In the genomic region with DNA sequence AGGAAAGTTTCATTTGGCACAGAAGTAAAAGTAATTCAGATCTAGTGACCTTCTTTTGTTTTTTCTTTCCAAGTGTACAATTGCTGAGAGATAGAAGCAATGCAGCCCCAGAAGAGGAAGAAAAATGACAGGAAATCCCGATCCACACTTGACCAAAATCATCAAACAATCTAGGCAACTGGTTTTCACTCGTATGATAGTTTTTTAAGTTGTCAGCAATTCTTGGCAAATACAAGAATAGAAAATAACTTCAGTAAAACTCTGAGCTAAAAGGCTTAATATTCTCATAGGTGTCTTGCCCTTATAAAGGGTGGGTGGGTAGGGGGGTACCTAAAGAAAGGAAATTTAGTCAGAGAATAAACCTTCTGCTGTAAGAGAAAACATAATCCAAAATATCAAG, we compare ENCODE assay signal across 30 cellular contexts. TPM values are rescaled to one million over a fixed set of nuclear protein-coding genes. Genes with fewer than 3 reads are reported as not detected.
DNase-seq lines count a peak whose midpoint lies in the region; ATAC-seq, FAIRE-seq and TF ChIP-seq lines count a peak whose summit lies in the region.
"Had no signal": no experiment of that assay in that cellular context is flagged by ENCODE, and none has a peak within 500 bp of the region (broad histone marks: within the 10 kb centered on the region; RNA-seq: fewer than 3 reads in every experiment).

No MANE protein-coding gene starts in this region.

- in situ Hi-C loops in IMR-90 (cut with MboI; ENCODE audit: low sequenced_read_pairs): no loop called here

- no peaks in the 10 kb centered on the region for H3K36me3 Mint-ChIP-seq in CD4-positive, alpha-beta T cell (ENCODE audit: low read depth)
- H3K36me3 Mint-ChIP-seq: naive B cell had no signal

- WGBS in IMR-90 (ENCODE audit: extremely low coverage in 2 of 2, insufficient read length in 1 of 2), 2 experiments: no CpG with 5 or more reads among the region's 2 CpGs

- H3K4me3 ChIP-seq in IMR-90 (ENCODE audit: insufficient read depth, low read depth, low read length) (no peak overlapping the region), endothelial cell of umbilical vein (replicated peaks in 1 of 3; ENCODE audit: insufficient read depth in 1 of 3, low read depth in 1 of 3, low read length in 3 of 3) (no peak overlapping the region), parathyroid adenoma (ENCODE audit: low read depth, low read length) (no peak overlapping the region), vagina (no peak overlapping the region), ascending aorta (no peak overlapping the region)
- H3K4me3 ChIP-seq: BLaER1 treated with 17β-estradiol and CSF1 and Interleukin-3, amounts not matched to agents 10 nM and 100 nM; colonic mucosa; esophagus squamous epithelium; GM12878; skin epidermis had no signal

- no TSS peak for BruUV-seq in IMR-90 (replicated peaks; lab: Mats Ljungman, UMichigan)
- no TSS peak for BruUV-seq in endothelial cell of umbilical vein (replicated peaks; lab: Mats Ljungman, UMichigan)

- TF ChIP-seq POLR2A in IMR-90 (IDR thresholded peaks at IDR 0.05; ENCODE audit: low read depth, low read length): no peak
- no peak for TF ChIP-seq POLR2A in endothelial cell of umbilical vein (IDR thresholded peaks at IDR 0.05; ENCODE audit: low read depth, low read length)
- TF ChIP-seq POLR2A in vagina (IDR thresholded peaks at IDR 0.05): no peak

- no peak for DNase-seq in CD4-positive, alpha-beta T cell
- DNase-seq in IMR-90 (no peak), endothelial cell of umbilical vein (ENCODE audit: low read depth, low spot score) (no peak), NOMO-1 (lab: John Stamatoyannopoulos, UW; ENCODE audit: unreplicated experiment in 2 of 2) (no peak), vagina (ENCODE audit: extremely low spot score in 2 of 2) (no peak), ascending aorta (ENCODE audit: low spot score in 2 of 2) (no peak), DMS153 treated with DMSO at 0.1 percent for 48 hours (lab: John Stamatoyannopoulos, UW; ENCODE audit: unreplicated experiment) (no peak)
- DNase-seq: activated CD4-positive, alpha-beta T cell treated with anti-CD3 and anti-CD28 coated beads for 48 hours; activated naive CD4-positive, alpha-beta T cell treated with anti-CD3 and anti-CD28 coated beads, Interleukin-2, amount 50 U/mL, for 16 hours; activated T-cell treated with anti-CD3 and anti-CD28 coated beads, Interleukin-2, amount 50 U/mL, for 4 hours; amygdala; Calu3; colonic mucosa; esophagus squamous epithelium; foreskin melanocyte; KG1; MM.1S; naive B cell; NCI-H1436; NCI-H2107; NCI-H446 treated with DMSO at 0.1 percent for 48 hours; stimulated activated CD4-positive, alpha-beta T cell treated with anti-CD3 and anti-CD28 coated beads, Interleukin-1b, Interleukin-23, amount 100 ng/mL, for 48 hours; stimulated activated CD8-positive, alpha-beta memory T cell treated with anti-CD3 and anti-CD28 coated beads, Interleukin-4, amount 100 ng/mL, for 48 hours; WERI-Rb-1 had no signal

- H3K27me3 ChIP-seq in CD4-positive, alpha-beta T cell (ENCODE audit: control insufficient read depth, insufficient read depth, low read length): no peaks in the 10 kb centered on the region
- H3K27me3 ChIP-seq in IMR-90 (ENCODE audit: control insufficient read depth, insufficient read depth, low read length) (no peaks in the 10 kb centered on the region), endothelial cell of umbilical vein (ENCODE audit: control insufficient read depth in 2 of 2, insufficient read depth in 2 of 2, low read length in 2 of 2) (no peaks in the 10 kb centered on the region), parathyroid adenoma (ENCODE audit: control insufficient read depth, insufficient read depth, low read length) (no peaks in the 10 kb centered on the region), vagina (no peaks in the 10 kb centered on the region), ascending aorta (no peaks in the 10 kb centered on the region)
- H3K27me3 ChIP-seq: BLaER1 treated with 17β-estradiol and CSF1 and Interleukin-3, amounts not matched to agents 10 nM and 100 nM; colonic mucosa; esophagus squamous epithelium had no signal

- H3K4ac ChIP-seq in IMR-90 (ENCODE audit: low read depth, low read length): no peak overlapping the region

- H2BK15ac ChIP-seq in IMR-90 (ENCODE audit: low read depth, low read length): no peak overlapping the region

- no peak overlapping the region for H3K56ac ChIP-seq in IMR-90 (ENCODE audit: extremely low read depth, insufficient read depth, low read length)

- no peak overlapping the region for H3K14ac ChIP-seq in IMR-90 (replicated peaks; ENCODE audit: low read depth, low read length)

- no peak overlapping the region for H3K27ac ChIP-seq in CD4-positive, alpha-beta T cell (ENCODE audit: low read depth, low read length)
- H3K27ac ChIP-seq in IMR-90 (ENCODE audit: insufficient read depth, low read length): no peak overlapping the region
- no peak overlapping the region for H3K27ac ChIP-seq in endothelial cell of umbilical vein (ENCODE audit: insufficient read depth, low read depth, low read length)
- peak overlapping the region; percentile 8 for H3K27ac ChIP-seq in parathyroid adenoma
- H3K27ac ChIP-seq in vagina: no peak overlapping the region
- H3K27ac ChIP-seq in ascending aorta: no peak overlapping the region
- H3K27ac ChIP-seq: colonic mucosa, WERI-Rb-1 had no signal

- H3K27me3 Mint-ChIP-seq in CD4-positive, alpha-beta T cell: no peaks in the 10 kb centered on the region
- H3K27me3 Mint-ChIP-seq: naive B cell had no signal

- CTCF ChIA-PET in CD4-positive, alpha-beta T cell (lab: Charles Lee): interaction anchor here (3.0 kb wide), 1 partner anchor 14 kb away, joined by 9 read pairs; no protein-coding TSS in a partner anchor
- CTCF ChIA-PET in IMR-90 (lab: Yijun Ruan, JAX): interaction anchor here (0.7 kb wide), 1 partner anchor 15 kb away, joined by 3 read pairs; no protein-coding TSS in a partner anchor
- CTCF ChIA-PET in endothelial cell of umbilical vein (lab: Charles Lee): interaction anchor here (0.7 to 1.5 kb wide), 9 partner anchors 9 to 517 kb away, joined by 3 to 11 read pairs (median 3); no protein-coding TSS in a partner anchor

- FAIRE-seq in endothelial cell of umbilical vein (lab: Jason Lieb, UNC): no peak
- FAIRE-seq: bronchial epithelial cell, GM12878 had no signal

- intact Hi-C loops in CD4-positive, alpha-beta T cell (cut with DNase I, micrococcal nuclease): loop anchor here (2.0 to 5.0 kb wide), 2 partner anchors 36 to 50 kb away; no protein-coding TSS in a partner anchor
- intact Hi-C loops in IMR-90 (cut with micrococcal nuclease): no loop called here
- intact Hi-C loops in endothelial cell of umbilical vein (cut with micrococcal nuclease): loop anchor here (1.0 kb wide), 2 partner anchors 36 to 49 kb away; partner anchors contain the start of gene SESN1
- intact Hi-C loops in vagina (cut with DNase I): loop anchor here (10.0 kb wide), 1 partner anchor 1404 kb away; no protein-coding TSS in a partner anchor
- intact Hi-C loops in ascending aorta (cut with DNase I): loop anchor here (5.0 kb wide), 1 partner anchor 51 kb away; no protein-coding TSS in a partner anchor

- H3K4me3 Mint-ChIP-seq in CD4-positive, alpha-beta T cell: no peak overlapping the region
- H3K4me3 Mint-ChIP-seq: activated T-cell treated with anti-CD3 and anti-CD28 coated beads, Interleukin-2, amount 50 U/mL, for 4 hours had no signal

- peak overlapping the region; percentile 35 for H3K27ac Mint-ChIP-seq in CD4-positive, alpha-beta T cell

- no peak overlapping the region for H2AK9ac ChIP-seq in IMR-90 (replicated peaks; ENCODE audit: low read depth, low read length, poor library complexity)

- H3K36me3 ChIP-seq in IMR-90 (ENCODE audit: control insufficient read depth, insufficient read depth, low read length) (no peaks in the 10 kb centered on the region), endothelial cell of umbilical vein (ENCODE audit: control insufficient read depth in 2 of 2, extremely low read depth in 1 of 2, insufficient read depth in 2 of 2, low read length in 2 of 2) (no peaks in the 10 kb centered on the region), parathyroid adenoma (ENCODE audit: control insufficient read depth, insufficient read depth, low read length) (no peaks in the 10 kb centered on the region), vagina (no peaks in the 10 kb centered on the region), ascending aorta (no peaks in the 10 kb centered on the region)
- H3K36me3 ChIP-seq: BLaER1 treated with 17β-estradiol and CSF1 and Interleukin-3, amounts not matched to agents 10 nM and 100 nM; colonic mucosa; esophagus squamous epithelium; WERI-Rb-1 had no signal

- no peak overlapping the region for H2BK5ac ChIP-seq in IMR-90 (ENCODE audit: low read depth, low read length, poor library complexity, severe bottlenecking)

- dilution Hi-C loops in IMR-90 (cut with HindIII; ENCODE audit: low sequenced_read_pairs, unreplicated experiment) (loop anchor here (25.0 kb wide), 1 partner anchor 521 kb away; no protein-coding TSS in a partner anchor), endothelial cell of umbilical vein (cut with MboI; ENCODE audit: extremely low pct_ligation_motif_present, low sequenced_read_pairs) (no loop called here)

- no peak overlapping the region for H3K23ac ChIP-seq in IMR-90 (ENCODE audit: low read depth, low read length)

- H3K4me1 Mint-ChIP-seq in CD4-positive, alpha-beta T cell (ENCODE audit: low read depth): peaks cover 57% of the 10 kb centered on the region

- H3K9me1 ChIP-seq in IMR-90 (ENCODE audit: insufficient read depth, low read length) (no peaks in the 10 kb centered on the region), endothelial cell of umbilical vein (replicated peaks; ENCODE audit: control insufficient read depth, extremely low read depth, insufficient read depth, low read length) (peaks cover 3% of the 10 kb centered on the region)

- no peaks in the 10 kb centered on the region for H3K9me3 Mint-ChIP-seq in CD4-positive, alpha-beta T cell
- H3K9me3 Mint-ChIP-seq: activated T-cell treated with anti-CD3 and anti-CD28 coated beads, Interleukin-2, amount 50 U/mL, for 4 hours; naive B cell had no signal

- no peak overlapping the region for H2AK5ac ChIP-seq in IMR-90 (ENCODE audit: low read depth, low read length)

- no peaks in the 10 kb centered on the region for H3K9me3 ChIP-seq in CD4-positive, alpha-beta T cell (ENCODE audit: control insufficient read depth, low read length)
- no peaks in the 10 kb centered on the region for H3K9me3 ChIP-seq in IMR-90 (ENCODE audit: control insufficient read depth, insufficient read depth, low read length)
- H3K9me3 ChIP-seq in endothelial cell of umbilical vein (replicated peaks; ENCODE audit: control insufficient read depth, insufficient read depth, low read length): no peaks in the 10 kb centered on the region
- H3K9me3 ChIP-seq in parathyroid adenoma (ENCODE audit: control insufficient read depth, low read length): no peaks in the 10 kb centered on the region
- no peaks in the 10 kb centered on the region for H3K9me3 ChIP-seq in vagina
- H3K9me3 ChIP-seq in ascending aorta: no peaks in the 10 kb centered on the region
- H3K9me3 ChIP-seq: BLaER1 treated with 17β-estradiol and CSF1 and Interleukin-3, amounts not matched to agents 10 nM and 100 nM; colonic mucosa; esophagus squamous epithelium had no signal

- H3K4me1 ChIP-seq in IMR-90 (ENCODE audit: control insufficient read depth, insufficient read depth, low read length): peaks cover 2% of the 10 kb centered on the region; the same call in 1 of the 2 replicates
- peaks cover 25% of the 10 kb centered on the region for H3K4me1 ChIP-seq in endothelial cell of umbilical vein (ENCODE audit: control insufficient read depth, extremely low read depth, insufficient read depth, low read length)
- peaks cover 17% of the 10 kb centered on the region for H3K4me1 ChIP-seq in parathyroid adenoma
- peaks cover 37% of the 10 kb centered on the region for H3K4me1 ChIP-seq in vagina
- H3K4me1 ChIP-seq in ascending aorta: peaks cover 2 to 26% of the 10 kb centered on the region in 2 donors
- H3K4me1 ChIP-seq: colonic mucosa had no signal

- no peak overlapping the region for H3K18ac ChIP-seq in IMR-90 (ENCODE audit: low read depth, low read length)

- H2BK120ac ChIP-seq in IMR-90 (ENCODE audit: low read depth, low read length): no peak overlapping the region

- POLR2A ChIA-PET in CD4-positive, alpha-beta T cell (lab: Charles Lee): interaction anchor here (0.7 to 2.5 kb wide), 4 partner anchors 13 to 317 kb away, joined by 3 to 14 read pairs (median 3); no protein-coding TSS in a partner anchor
- POLR2A ChIA-PET in IMR-90 (lab: Charles Lee; ENCODE audit: unreplicated experiment) (no interaction called here), endothelial cell of umbilical vein (lab: Charles Lee) (no interaction called here)

- H2AFZ ChIP-seq in IMR-90 (replicated peaks; ENCODE audit: low read length, poor library complexity): no peak overlapping the region
- H2AFZ ChIP-seq in endothelial cell of umbilical vein (ENCODE audit: low read depth, low read length): no peak overlapping the region
- peak overlapping the region; percentile 10 for H2AFZ ChIP-seq in parathyroid adenoma

- no peak for TF ChIP-seq CTCF in CD4-positive, alpha-beta T cell (IDR thresholded peaks at IDR 0.05)
- TF ChIP-seq CTCF in IMR-90 (conservative IDR thresholded peaks at IDR 0.05; ENCODE audit: low read depth, low read length): no peak
- no peak for TF ChIP-seq CTCF in endothelial cell of umbilical vein (IDR thresholded peaks at IDR 0.05; ENCODE audit: extremely low read depth in 1 of 2, insufficient read depth in 1 of 2, low read depth in 1 of 2, low read length in 2 of 2)
- TF ChIP-seq CTCF in parathyroid adenoma (IDR thresholded peaks at IDR 0.05): no peak
- no peak for TF ChIP-seq CTCF in vagina (IDR thresholded peaks at IDR 0.05)
- no peak for TF ChIP-seq CTCF in ascending aorta (IDR thresholded peaks at IDR 0.05)

- TF ChIP-seq RAD21 in IMR-90 (IDR thresholded peaks at IDR 0.05; ENCODE audit: low read length): no peak

- H3K79me2 ChIP-seq in endothelial cell of umbilical vein (ENCODE audit: control insufficient read depth, insufficient read depth, low read length) (no peaks in the 10 kb centered on the region), parathyroid adenoma (peaks cover 61% of the 10 kb centered on the region)

- no peak overlapping the region for H3K9ac ChIP-seq in IMR-90 (ENCODE audit: low read depth, low read length)
- no peak overlapping the region for H3K9ac ChIP-seq in endothelial cell of umbilical vein (replicated peaks; ENCODE audit: extremely low read depth, insufficient read depth, low read length)
- no peak overlapping the region for H3K9ac ChIP-seq in parathyroid adenoma

- H3K4me2 ChIP-seq in IMR-90 (ENCODE audit: low read depth, low read length) (no peak overlapping the region), endothelial cell of umbilical vein (ENCODE audit: insufficient read depth, low read length) (peak overlapping the region; percentile 16), parathyroid adenoma (ENCODE audit: low read length) (peak overlapping the region; percentile 22)

- ATAC-seq in CD4-positive, alpha-beta T cell (ENCODE audit: poor library complexity): no peak
- ATAC-seq in IMR-90 (ENCODE audit: low read depth): no peak
- ATAC-seq: activated T-cell treated with anti-CD3 and anti-CD28 coated beads, Interleukin-2, amount 50 U/mL, for 4 hours; GM12878; SK-N-SH treated with all-trans-retinoic acid at 6 μM for 48 hours had no signal

- H3K79me1 ChIP-seq in IMR-90 (ENCODE audit: low read depth in 1 of 2, low read length in 2 of 2): peaks cover 5 to 14% of the 10 kb centered on the region in 2 experiments; a peak in 2 of 4 replicates

- H2BK20ac ChIP-seq in IMR-90 (ENCODE audit: low read depth, low read length): no peak overlapping the region

- H4K8ac ChIP-seq in IMR-90 (ENCODE audit: low read depth in 2 of 2, low read length in 2 of 2): no peak overlapping the region

- H4K91ac ChIP-seq in IMR-90 (ENCODE audit: insufficient read depth, low read depth, low read length): no peak overlapping the region

- H4K5ac ChIP-seq in IMR-90 (ENCODE audit: low read depth, low read length): no peak overlapping the region

- no peaks in the 10 kb centered on the region for H4K20me1 ChIP-seq in IMR-90 (ENCODE audit: insufficient read depth, low read length)
- H4K20me1 ChIP-seq in endothelial cell of umbilical vein (replicated peaks; ENCODE audit: control insufficient read depth, extremely low read depth, insufficient read depth, low read length): no peaks in the 10 kb centered on the region
- H4K20me1 ChIP-seq: BLaER1 treated with 17β-estradiol and CSF1 and Interleukin-3, amounts not matched to agents 10 nM and 100 nM had no signal

RNA-seq across cellular contexts. Expression of gene SESN1, which starts 36.0 kb away (rescaled TPM):
- total RNA-seq in CD4-positive, alpha-beta T cell: 10 to 100 TPM; 95.9 to 98.3 TPM
- total RNA-seq in IMR-90 (2012; rRNA removed): 16.7 and 18.6 TPM in 2 replicates
- 8.0 and 9.7 TPM in 2 replicates for polyA plus RNA-seq in IMR-90 (2012; rRNA removed)
- 2.1 and 3.0 TPM in 2 replicates for polyA plus RNA-seq in IMR-90 (2012; cell fraction: cytosol; rRNA removed)
- 3.6 and 25.8 TPM in 2 replicates for polyA plus RNA-seq in IMR-90 (2012; cell fraction: nucleus; rRNA removed; ENCODE audit: low replicate concordance)
- total RNA-seq in endothelial cell of umbilical vein: 15.6 and 17.3 TPM in 2 replicates
- 6.4 and 7.1 TPM in 2 replicates for polyA plus RNA-seq in endothelial cell of umbilical vein
- 5.9 and 7.1 TPM in 2 replicates for polyA plus RNA-seq in endothelial cell of umbilical vein (2011; cell fraction: cytosol; rRNA removed)
- 23.8 and 27.5 TPM in 2 replicates for polyA plus RNA-seq in endothelial cell of umbilical vein (2011; cell fraction: nucleus; rRNA removed)
- 16.4 and 20.7 TPM in 2 replicates for polyA plus RNA-seq in endothelial cell of umbilical vein (2012)
- 15.4 and 18.4 TPM in 2 replicates for polyA minus RNA-seq in endothelial cell of umbilical vein
- polyA minus RNA-seq in endothelial cell of umbilical vein (2011; cell fraction: cytosol; rRNA and poly(A)+ RNA removed): 3.9 TPM
- polyA minus RNA-seq in endothelial cell of umbilical vein (2011; cell fraction: nucleus; rRNA and poly(A)+ RNA removed): 34.8 and 45.5 TPM in 2 replicates
- total RNA-seq in vagina: 58.9 TPM
- 49.0 TPM for total RNA-seq in ascending aorta

RNA-seq across cellular contexts. Expression of gene CEP57L1, which starts 36.7 kb away (rescaled TPM):
- total RNA-seq in CD4-positive, alpha-beta T cell: 1 to 10 TPM; 3.8 to 4.8 TPM
- total RNA-seq in IMR-90 (2012; rRNA removed) (21.9 and 28.3 TPM in 2 replicates), endothelial cell of umbilical vein (20.9 and 21.0 TPM in 2 replicates), vagina (13.5 TPM), ascending aorta (1.1 TPM)
- polyA plus RNA-seq in IMR-90 (2012; rRNA removed) (10.3 and 11.2 TPM in 2 replicates), endothelial cell of umbilical vein (7.4 and 7.8 TPM in 2 replicates)
- polyA plus RNA-seq in IMR-90 (2012; cell fraction: cytosol; rRNA removed): 2.8 and 5.8 TPM in 2 replicates
- 2.5 and 11.0 TPM in 2 replicates for polyA plus RNA-seq in IMR-90 (2012; cell fraction: nucleus; rRNA removed; ENCODE audit: low replicate concordance)
- polyA plus RNA-seq in endothelial cell of umbilical vein (2011; cell fraction: cytosol; rRNA removed): 14.0 and 15.7 TPM in 2 replicates
- 21.3 and 22.3 TPM in 2 replicates for polyA plus RNA-seq in endothelial cell of umbilical vein (2011; cell fraction: nucleus; rRNA removed)
- 14.1 and 20.6 TPM in 2 replicates for polyA plus RNA-seq in endothelial cell of umbilical vein (2012)
- polyA minus RNA-seq in endothelial cell of umbilical vein: 7.2 and 8.4 TPM in 2 replicates
- 16.1 TPM for polyA minus RNA-seq in endothelial cell of umbilical vein (2011; cell fraction: cytosol; rRNA and poly(A)+ RNA removed)
- 13.6 and 30.2 TPM in 2 replicates for polyA minus RNA-seq in endothelial cell of umbilical vein (2011; cell fraction: nucleus; rRNA and poly(A)+ RNA removed)
